ENCODE assay signal across 8 cellular contexts in genomic region chr7:144834516-144835165, GRCh38. TPM values are rescaled to one million over a fixed set of nuclear protein-coding genes. Genes with fewer than 3 reads are reported as not detected.
DNase-seq lines count a peak whose midpoint lies in the region; ATAC-seq and TF ChIP-seq lines count a peak whose summit lies in the region.

No MANE protein-coding gene starts in this region.

- H3K4me3 ChIP-seq in AG10803 (ENCODE audit: low read length) (peak overlapping the region; percentile 89), choroid plexus epithelial cell (ENCODE audit: low read depth, low read length) (peak overlapping the region; percentile 79), thoracic aorta (peak overlapping the region; percentile 87)

- peak; percentile 36 for DNase-seq in AG10803 (ENCODE audit: low read depth)
- peak; percentile 27 for DNase-seq in T follicular helper cell (ENCODE audit: low read depth)
- DNase-seq in choroid plexus epithelial cell (ENCODE audit: low read depth), result peak; percentile 65
- peak in 1 of 2 donors; percentile 30 for DNase-seq in memory B cell (ENCODE audit: low spot score in 2 of 2)
- no peak for DNase-seq in thoracic aorta (ENCODE audit: low spot score)
- DNase-seq in DMS153 treated with DMSO at 0.1 percent for 48 hours (lab: John Stamatoyannopoulos, UW; ENCODE audit: unreplicated experiment), result no peak

- peaks cover 8% of the 10 kb centered on the region for H3K9me3 Mint-ChIP-seq in memory B cell

- H3K27ac ChIP-seq in thoracic aorta, result peak overlapping the region; percentile 90 to 97

- peak overlapping the region; percentile 96 for H3K27ac Mint-ChIP-seq in memory B cell

- peaks cover 22% of the 10 kb centered on the region for H3K4me1 Mint-ChIP-seq in memory B cell

- TF ChIP-seq CTCF in AG10803 (conservative IDR thresholded peaks at IDR 0.05; ENCODE audit: low read length) (no peak), choroid plexus epithelial cell (conservative IDR thresholded peaks at IDR 0.05; ENCODE audit: low read depth, low read length) (no peak), thoracic aorta (IDR thresholded peaks at IDR 0.05) (no peak)

- H3K4me1 ChIP-seq in thoracic aorta (ENCODE audit: control insufficient read depth in 1 of 2, low read depth in 2 of 2), result peaks cover 0 to 25% of the 10 kb centered on the region in 2 donors

- H3K9me3 ChIP-seq in thoracic aorta, result no peaks in the 10 kb centered on the region

- no peaks in the 10 kb centered on the region for H3K27me3 Mint-ChIP-seq in memory B cell

- peak overlapping the region; percentile 100 for H3K4me3 Mint-ChIP-seq in memory B cell

- H3K36me3 Mint-ChIP-seq in memory B cell, result peaks cover 11% of the 10 kb centered on the region

- no peaks in the 10 kb centered on the region for H3K36me3 ChIP-seq in thoracic aorta

- ATAC-seq in GM19035 (IDR thresholded peaks at IDR 0.05; ENCODE audit: unreplicated experiment) (peak; percentile 36), HG03196 (IDR thresholded peaks at IDR 0.05; ENCODE audit: unreplicated experiment) (peak; percentile 39), memory B cell (ENCODE audit: low read depth) (peak; percentile 36), thoracic aorta (ENCODE audit: insufficient number of reproducible peaks, low FRiP score, low read depth) (no peak)

- no peaks in the 10 kb centered on the region for H3K27me3 ChIP-seq in thoracic aorta (replicated peaks; ENCODE audit: insufficient read depth)

RNA-seq across cellular contexts. Expression of gene TPK1, which starts 1.2 kb away (rescaled TPM):
- total RNA-seq in thoracic aorta, result 10 to 100 TPM; 13.3 to 21.2 TPM

Comparison
In these comparisons a context has a peak if more than half of its experiments do, and no peak if none do; other contexts are left out.
1. DNase-seq: peak in AG10803 (single experiment), T follicular helper cell (single experiment) and choroid plexus epithelial cell (single experiment); none in thoracic aorta (single experiment) and DMS153 treated with DMSO at 0.1 percent for 48 hours (single experiment).
2. Peak in every context shown above with its lines, with median percentiles within 50 percentile points of each other: H3K4me3 ChIP-seq.